In the genomic region with DNA sequence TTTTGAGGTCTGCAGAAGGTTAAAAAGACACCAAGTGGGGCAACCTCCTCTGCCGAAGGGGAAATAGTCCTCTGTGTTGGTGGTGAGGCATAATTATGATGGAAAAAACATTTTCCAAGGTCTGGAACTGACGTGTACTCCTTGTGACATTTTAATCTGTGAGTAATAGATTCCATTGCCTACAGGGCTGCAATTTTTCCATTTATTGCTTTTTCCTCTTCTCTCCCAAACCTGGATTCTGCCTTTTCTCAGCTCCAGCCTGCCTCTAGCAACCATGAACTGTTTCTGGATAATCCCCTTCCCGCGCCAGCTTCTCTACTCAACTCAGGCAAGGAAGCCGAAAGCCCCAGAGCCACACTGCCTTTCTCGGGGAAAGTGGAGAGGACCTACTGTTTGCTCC, we compare ENCODE assay signal across 15 cellular contexts.
DNase-seq lines count a peak whose midpoint lies in the region; ATAC-seq and TF ChIP-seq lines count a peak whose summit lies in the region.
"Had no signal": no experiment of that assay in that cellular context is flagged by ENCODE, and none has a peak within 500 bp of the region (broad histone marks: within the 10 kb centered on the region; RNA-seq: fewer than 3 reads in every experiment).

No MANE protein-coding gene starts in this region.

- peak overlapping the region; percentile 99 for H3K14ac ChIP-seq in IMR-90 (replicated peaks; ENCODE audit: low read depth, low read length)

- dilution Hi-C loops in IMR-90 (cut with HindIII; ENCODE audit: low sequenced_read_pairs, unreplicated experiment), result no loop called here

- H3K27me3 ChIP-seq in AG04450 (ENCODE audit: control insufficient read depth, insufficient read depth, low read length) (no peaks in the 10 kb centered on the region), IMR-90 (ENCODE audit: control insufficient read depth, insufficient read depth, low read length) (no peaks in the 10 kb centered on the region)
- H3K27me3 ChIP-seq: BE2C had no signal

- peak overlapping the region; percentile 100 for H2BK5ac ChIP-seq in IMR-90 (ENCODE audit: low read depth, low read length, poor library complexity, severe bottlenecking)

- H3K4me1 Mint-ChIP-seq in activated T-helper 17 cell treated with anti-CD3 and anti-CD28 coated beads, Interleukin-2, amount 50 U/mL, for 72 hours, result peaks cover 5% of the 10 kb centered on the region
- H3K4me1 Mint-ChIP-seq: central memory CD8-positive, alpha-beta T cell had no signal

- H2BK15ac ChIP-seq in IMR-90 (ENCODE audit: low read depth, low read length), result peak overlapping the region; percentile 95

- H4K5ac ChIP-seq in IMR-90 (ENCODE audit: low read depth, low read length), result peak overlapping the region; percentile 95

- POLR2A ChIA-PET in AG04450 (lab: Yijun Ruan, JAX), result interaction anchor here (0.8 to 1.1 kb wide), 3 partner anchors 32 to 157 kb away, joined by 3 to 6 read pairs (median 3); no protein-coding TSS in a partner anchor
- POLR2A ChIA-PET in IMR-90 (lab: Charles Lee; ENCODE audit: unreplicated experiment), result no interaction called here

- H3K4me3 ChIP-seq in AG04450 (ENCODE audit: low read depth, low read length) (no peak overlapping the region), IMR-90 (ENCODE audit: insufficient read depth, low read depth, low read length) (no peak overlapping the region), coronary artery (peak overlapping the region; percentile 6)

- peak overlapping the region; percentile 97 for H2BK120ac ChIP-seq in IMR-90 (ENCODE audit: low read depth, low read length)

- H3K9me1 ChIP-seq in IMR-90 (ENCODE audit: insufficient read depth, low read length), result peaks cover 13% of the 10 kb centered on the region

- H3K27ac ChIP-seq in AG04450 (ENCODE audit: low read depth, low read length), result peak overlapping the region; percentile 12
- peak overlapping the region; percentile 80 for H3K27ac ChIP-seq in IMR-90 (ENCODE audit: insufficient read depth, low read length)
- peak overlapping the region; percentile 89 to 93 for H3K27ac ChIP-seq in coronary artery
- H3K27ac ChIP-seq: epithelial cell of prostate, parathyroid adenoma had no signal

- H3K4me3 Mint-ChIP-seq in activated T-helper 17 cell treated with anti-CD3 and anti-CD28 coated beads, Interleukin-2, amount 50 U/mL, for 72 hours, result no peak overlapping the region
- H3K4me3 Mint-ChIP-seq: central memory CD8-positive, alpha-beta T cell had no signal

- in situ Hi-C loops in IMR-90 (cut with MboI; ENCODE audit: low sequenced_read_pairs), result no loop called here

- ATAC-seq in IMR-90 (ENCODE audit: low read depth) (peak; percentile 50), HG03520 (IDR thresholded peaks at IDR 0.05; ENCODE audit: unreplicated experiment) (no peak)
- no peak for ATAC-seq in activated T-helper 17 cell treated with anti-CD3 and anti-CD28 coated beads, Interleukin-2, amount 50 U/mL, for 72 hours (replicated peaks)

- peak overlapping the region; percentile 95 for H2AK5ac ChIP-seq in IMR-90 (ENCODE audit: low read depth, low read length)

- peak overlapping the region; percentile 59 for H2AK9ac ChIP-seq in IMR-90 (replicated peaks; ENCODE audit: low read depth, low read length, poor library complexity)

- peak overlapping the region; percentile 61 to 93 for H4K8ac ChIP-seq in IMR-90 (ENCODE audit: low read depth in 2 of 2, low read length in 2 of 2)

- TF ChIP-seq POLR2A in IMR-90 (IDR thresholded peaks at IDR 0.05; ENCODE audit: low read depth, low read length), result no peak

- peak overlapping the region; percentile 95 for H3K4ac ChIP-seq in IMR-90 (ENCODE audit: low read depth, low read length)

- peak overlapping the region; percentile 48; the same call in 1 of the 2 replicates for H3K4me2 ChIP-seq in IMR-90 (ENCODE audit: low read depth, low read length)

- TF ChIP-seq CTCF in AG04450 (IDR thresholded peaks at IDR 0.05; ENCODE audit: low read depth, low read length), result no peak
- no peak for TF ChIP-seq CTCF in IMR-90 (conservative IDR thresholded peaks at IDR 0.05; ENCODE audit: low read depth, low read length)
- TF ChIP-seq CTCF in coronary artery (IDR thresholded peaks at IDR 0.05), result no peak

- intact Hi-C loops in IMR-90 (cut with micrococcal nuclease), result no loop called here

- no peaks in the 10 kb centered on the region for H3K36me3 ChIP-seq in IMR-90 (ENCODE audit: control insufficient read depth, insufficient read depth, low read length)
- H3K36me3 ChIP-seq: BE2C had no signal

- peak overlapping the region; percentile 24; the same call in 1 of the 2 replicates for H3K9ac ChIP-seq in IMR-90 (ENCODE audit: low read depth, low read length)
- H3K9ac ChIP-seq: parathyroid adenoma had no signal

- no peaks in the 10 kb centered on the region for H3K27me3 Mint-ChIP-seq in activated T-helper 17 cell treated with anti-CD3 and anti-CD28 coated beads, Interleukin-2, amount 50 U/mL, for 72 hours

- peak overlapping the region; percentile 93; the same call in 1 of the 2 replicates for H3K23ac ChIP-seq in IMR-90 (ENCODE audit: low read depth, low read length)

- peaks cover 0 to 4% of the 10 kb centered on the region in 2 experiments; a peak in 1 of 4 replicates for H3K79me1 ChIP-seq in IMR-90 (ENCODE audit: low read depth in 1 of 2, low read length in 2 of 2)

- no peak for DNase-seq in AG04450 (ENCODE audit: low read depth, low spot score)
- DNase-seq in IMR-90, result peak; percentile 75
- peak; percentile 76 for DNase-seq in coronary artery (ENCODE audit: low spot score)
- peak; percentile 48 for DNase-seq in non-pigmented ciliary epithelial cell (ENCODE audit: low read depth)
- DNase-seq in cortex of kidney (lab: John Stamatoyannopoulos, UW), result no peak
- DNase-seq in NCI-H128 (lab: John Stamatoyannopoulos, UW; ENCODE audit: unreplicated experiment), result no peak
- DNase-seq: activated naive CD4-positive, alpha-beta T cell treated with Interleukin-2 at 50 U/mL for 16 hours; BE2C; DMS79 treated with DMSO at 0.1 percent for 48 hours; NCI-H1092 had no signal

- no peaks in the 10 kb centered on the region for H4K20me1 ChIP-seq in IMR-90 (ENCODE audit: insufficient read depth, low read length)

- no peaks in the 10 kb centered on the region for H3K9me3 Mint-ChIP-seq in activated T-helper 17 cell treated with anti-CD3 and anti-CD28 coated beads, Interleukin-2, amount 50 U/mL, for 72 hours
- H3K9me3 Mint-ChIP-seq: central memory CD8-positive, alpha-beta T cell had no signal

- no TSS peak for BruUV-seq in IMR-90 (replicated peaks; lab: Mats Ljungman, UMichigan)

- CTCF ChIA-PET in AG04450 (lab: Charles Lee) (interaction anchor here (0.5 to 1.1 kb wide), 3 partner anchors 29 to 1310 kb away, joined by 3 read pairs; no protein-coding TSS in a partner anchor), IMR-90 (lab: Yijun Ruan, JAX) (interaction anchor here (0.9 kb wide), 1 partner anchor 182 kb away, joined by 3 read pairs; no protein-coding TSS in a partner anchor)

- peak overlapping the region; percentile 92 for H4K91ac ChIP-seq in IMR-90 (ENCODE audit: insufficient read depth, low read depth, low read length)

- H3K9me3 ChIP-seq in AG04450 (ENCODE audit: control insufficient read depth, insufficient read depth, low read length) (no peaks in the 10 kb centered on the region), IMR-90 (ENCODE audit: control insufficient read depth, insufficient read depth, low read length) (no peaks in the 10 kb centered on the region)
- H3K9me3 ChIP-seq: BE2C had no signal

- peak overlapping the region; percentile 68; the same call in 1 of the 2 replicates for H3K56ac ChIP-seq in IMR-90 (ENCODE audit: extremely low read depth, insufficient read depth, low read length)

- no peaks in the 10 kb centered on the region for H3K36me3 Mint-ChIP-seq in activated T-helper 17 cell treated with anti-CD3 and anti-CD28 coated beads, Interleukin-2, amount 50 U/mL, for 72 hours (ENCODE audit: low read depth)

- TF ChIP-seq RAD21 in IMR-90 (IDR thresholded peaks at IDR 0.05; ENCODE audit: low read length), result no peak

- peak overlapping the region; percentile 80 for H2AFZ ChIP-seq in IMR-90 (replicated peaks; ENCODE audit: low read length, poor library complexity)
- H2AFZ ChIP-seq: parathyroid adenoma had no signal

- H2BK20ac ChIP-seq in IMR-90 (ENCODE audit: low read depth, low read length), result peak overlapping the region; percentile 98; the same call in 1 of the 2 replicates

- H3K18ac ChIP-seq in IMR-90 (ENCODE audit: low read depth, low read length), result peak overlapping the region; percentile 97

- H3K4me1 ChIP-seq in IMR-90 (ENCODE audit: control insufficient read depth, insufficient read depth, low read length), result peaks cover 11% of the 10 kb centered on the region
- H3K4me1 ChIP-seq: BE2C had no signal

- no peak overlapping the region for H3K27ac Mint-ChIP-seq in activated T-helper 17 cell treated with anti-CD3 and anti-CD28 coated beads, Interleukin-2, amount 50 U/mL, for 72 hours

- 77% methylated on average over 5 of the region's 6 CpGs; no CpG with 5 or more reads in 1 of the 2 experiments for WGBS in IMR-90 (ENCODE audit: extremely low coverage in 2 of 2, insufficient read length in 1 of 2), 2 experiments

TF ChIP-seq in IMR-90, 13 proteins besides CTCF, POLR2A, EP300 and RAD21:
- TF ChIP-seq MXI1 (IDR thresholded peaks at IDR 0.05; ENCODE audit: borderline replicate concordance, low read depth, low read length), result no peak
- peak; percentile 23; the same call in 1 of the 2 replicates for TF ChIP-seq CEBPB (IDR thresholded peaks at IDR 0.05; ENCODE audit: low read depth, low read length)

Comparison
In these comparisons a context has a peak if more than half of its experiments do, and no peak if none do; other contexts are left out.
1. DNase-seq: peak in IMR-90 (single experiment), coronary artery (single experiment) and non-pigmented ciliary epithelial cell (single experiment); none in AG04450 (single experiment), cortex of kidney (single experiment) and NCI-H128 (single experiment).
2. H3K27ac ChIP-seq: peak in every context shown above with its lines; median percentile 91 in coronary artery; 80 in IMR-90; 12 in AG04450.